ENCODE assay signal across 26 cellular contexts in genomic region chr5:5407924-5408323, GRCh38.
"Had no signal": no experiment of that assay in that cellular context is flagged by ENCODE, and none has a peak within 500 bp of the region (broad histone marks: within the 10 kb centered on the region; RNA-seq: fewer than 3 reads in every experiment).

No MANE protein-coding gene starts in this region.

- FAIRE-seq: colon, islet of Langerhans, keratinocyte had no signal

- H3K27ac ChIP-seq: coronary artery, dorsolateral prefrontal cortex, epithelial cell of prostate, esophagus squamous epithelium, gastrocnemius medialis, heart right ventricle, left lung, lower lobe of right lung had no signal

- H3K9me3 ChIP-seq: gastrocnemius medialis, lower lobe of right lung had no signal

- H3K36me3 ChIP-seq: esophagus squamous epithelium, gastrocnemius medialis, heart right ventricle, left lung, lower lobe of right lung had no signal

- H3K4me3 ChIP-seq: coronary artery, dorsolateral prefrontal cortex, esophagus squamous epithelium, gastrocnemius medialis, heart right ventricle, left lung, lower lobe of right lung, mucosa of descending colon had no signal

- DNase-seq: dermis blood vessel endothelial cell; dorsolateral prefrontal cortex; effector CD4-positive, alpha-beta T cell; effector memory CD4-positive, alpha-beta T cell; erythroblast; esophagus squamous epithelium; foreskin fibroblast; foreskin melanocyte; gastrocnemius medialis; glutamatergic neuron; head of caudate nucleus; heart right ventricle; hippocampal formation; left cardiac atrium; left lung; left ventricle myocardium superior; lower lobe of right lung; mesenchymal stem cell; mucosa of descending colon; naive B cell had no signal

- ATAC-seq: esophagus mucosa, gastrocnemius medialis, heart right ventricle, left cardiac atrium, left lung, left ventricle myocardium superior, lower lobe of right lung, mucosa of descending colon had no signal

- H3K27me3 ChIP-seq: dorsolateral prefrontal cortex, esophagus squamous epithelium, gastrocnemius medialis, heart right ventricle, left lung had no signal

- H3K4me1 ChIP-seq: esophagus squamous epithelium, gastrocnemius medialis, heart right ventricle, left lung, lower lobe of right lung had no signal
